ENCODE assay signal across 16 cellular contexts in the genomic region with DNA sequence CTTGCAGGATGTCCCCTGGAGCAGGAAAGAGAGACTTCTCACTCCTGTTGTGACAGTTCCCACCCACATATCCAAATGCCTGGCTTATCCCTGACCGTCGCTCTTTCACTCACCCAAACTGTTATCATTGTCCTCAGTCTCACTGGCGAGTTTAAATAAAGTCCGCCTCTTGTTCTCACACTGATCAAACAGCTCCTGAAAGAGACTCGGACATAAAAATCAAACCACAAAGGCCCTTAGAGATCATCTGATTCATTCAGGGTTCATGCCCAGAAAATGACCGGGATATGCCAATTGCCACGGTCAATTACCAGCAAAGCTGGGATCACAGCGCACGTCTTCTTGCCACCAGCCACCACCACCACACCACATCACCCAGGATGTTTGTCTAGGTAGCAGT. TPM values are rescaled to one million over a fixed set of nuclear protein-coding genes. Genes with fewer than 3 reads are reported as not detected.
A peak's percentile ranks its signal among the peaks of the same experiment; 100 is the strongest.
DNase-seq lines count a peak whose midpoint lies in the region; ATAC-seq and TF ChIP-seq lines count a peak whose summit lies in the region.
"Had no signal": no experiment of that assay in that cellular context is flagged by ENCODE, and none has a peak within 500 bp of the region (broad histone marks: within the 10 kb centered on the region; RNA-seq: fewer than 3 reads in every experiment).

No MANE protein-coding gene starts in this region.

- H3K27me3 ChIP-seq in mesenchymal stem cell (ENCODE audit: control insufficient read depth in 1 of 2, insufficient read depth in 1 of 2, low read length in 2 of 2) = no peaks in the 10 kb centered on the region
- H3K27me3 ChIP-seq in lower lobe of right lung (ENCODE audit: low read depth) = no peaks in the 10 kb centered on the region
- H3K27me3 ChIP-seq: hepatocyte, right atrium auricular region had no signal

- intact Hi-C loops in lower lobe of right lung (cut with DNase I) = no loop called here

- no peak overlapping the region for H4K91ac ChIP-seq in mesenchymal stem cell (ENCODE audit: low read length)

- WGBS in mesenchymal stem cell = 95% methylated on average over 8 of the region's 9 CpGs

- no peak overlapping the region for H3K4me3 Mint-ChIP-seq in stimulated activated naive CD8-positive, alpha-beta T cell treated with anti-CD3 and anti-CD28 coated beads, Interleukin-15, Interleukin-2, amounts not matched to agents 100 ng/mL and 50 ng/mL, for 24 hours
- peak overlapping the region; percentile 77 for H3K4me3 Mint-ChIP-seq in activated T-helper 17 cell treated with anti-CD3 and anti-CD28 coated beads, Interleukin-2, amount 50 U/mL, for 72 hours

- no peaks in the 10 kb centered on the region for H3K9me3 Mint-ChIP-seq in stimulated activated naive CD8-positive, alpha-beta T cell treated with anti-CD3 and anti-CD28 coated beads, Interleukin-15, Interleukin-2, amounts not matched to agents 100 ng/mL and 50 ng/mL, for 24 hours
- no peaks in the 10 kb centered on the region for H3K9me3 Mint-ChIP-seq in activated T-helper 17 cell treated with anti-CD3 and anti-CD28 coated beads, Interleukin-2, amount 50 U/mL, for 72 hours

- no peaks in the 10 kb centered on the region for H3K27me3 Mint-ChIP-seq in stimulated activated naive CD8-positive, alpha-beta T cell treated with anti-CD3 and anti-CD28 coated beads, Interleukin-15, Interleukin-2, amounts not matched to agents 100 ng/mL and 50 ng/mL, for 24 hours
- H3K27me3 Mint-ChIP-seq in activated T-helper 17 cell treated with anti-CD3 and anti-CD28 coated beads, Interleukin-2, amount 50 U/mL, for 72 hours = no peaks in the 10 kb centered on the region

- no peak overlapping the region for H3K23ac ChIP-seq in mesenchymal stem cell (ENCODE audit: low read length in 2 of 2)

- H3K4me1 ChIP-seq in mesenchymal stem cell (ENCODE audit: control insufficient read depth, insufficient read depth, low read depth, low read length) = no peaks in the 10 kb centered on the region
- no peaks in the 10 kb centered on the region for H3K4me1 ChIP-seq in lower lobe of right lung

- H2BK120ac ChIP-seq in mesenchymal stem cell (ENCODE audit: low read depth, low read length) = no peak overlapping the region

- H3K18ac ChIP-seq in mesenchymal stem cell (ENCODE audit: low read depth in 1 of 2, low read length in 2 of 2) = no peak overlapping the region

- H3K27ac ChIP-seq in mesenchymal stem cell (ENCODE audit: low read length, poor library complexity, severe bottlenecking) (no peak overlapping the region), lower lobe of right lung (no peak overlapping the region)
- H3K27ac ChIP-seq: hepatocyte, right atrium auricular region had no signal

- H3K36me3 Mint-ChIP-seq in stimulated activated naive CD8-positive, alpha-beta T cell treated with anti-CD3 and anti-CD28 coated beads, Interleukin-15, Interleukin-2, amounts not matched to agents 100 ng/mL and 50 ng/mL, for 24 hours (ENCODE audit: low read depth) = peaks cover 67% of the 10 kb centered on the region
- peaks cover 98% of the 10 kb centered on the region for H3K36me3 Mint-ChIP-seq in activated T-helper 17 cell treated with anti-CD3 and anti-CD28 coated beads, Interleukin-2, amount 50 U/mL, for 72 hours (ENCODE audit: low read depth)

- no peak overlapping the region for H2AK5ac ChIP-seq in mesenchymal stem cell (ENCODE audit: low read length, severe bottlenecking)

- no peak overlapping the region for H2BK5ac ChIP-seq in mesenchymal stem cell (ENCODE audit: low read depth, low read length, poor library complexity, severe bottlenecking)

- H3K4ac ChIP-seq in mesenchymal stem cell (ENCODE audit: low read depth in 1 of 2, low read length in 2 of 2) = no peak overlapping the region

- no peak overlapping the region for H3K4me2 ChIP-seq in mesenchymal stem cell (ENCODE audit: low read length, poor library complexity, severe bottlenecking)
- H3K4me2 ChIP-seq: hepatocyte had no signal

- H4K8ac ChIP-seq in mesenchymal stem cell (ENCODE audit: low read length) = no peak overlapping the region

- TF ChIP-seq CTCF in lower lobe of right lung (IDR thresholded peaks at IDR 0.05) = no peak

- H2BK12ac ChIP-seq in mesenchymal stem cell (ENCODE audit: low read length in 2 of 2) = no peak overlapping the region

- ATAC-seq in stimulated activated naive CD8-positive, alpha-beta T cell treated with anti-CD3 and anti-CD28 coated beads, Interleukin-15, Interleukin-2, amounts not matched to agents 100 U/mL and 50 U/mL, for 24 hours = no peak
- ATAC-seq in activated T-helper 17 cell treated with anti-CD3 and anti-CD28 coated beads, Interleukin-2, amount 50 U/mL, for 72 hours (replicated peaks) = no peak
- no peak for ATAC-seq in GM21367 (IDR thresholded peaks at IDR 0.05; ENCODE audit: unreplicated experiment)
- no peak for ATAC-seq in lower lobe of right lung
- ATAC-seq: HCT116 had no signal

- H3K4me3 ChIP-seq in mesenchymal stem cell (ENCODE audit: insufficient read depth in 1 of 2, low read depth in 1 of 2, low read length in 2 of 2) (peak overlapping the region in 1 of 2 experiments; percentile 57), lower lobe of right lung (no peak overlapping the region)
- H3K4me3 ChIP-seq: hepatocyte, right atrium auricular region had no signal

- peak overlapping the region; percentile 65 for H3K9ac ChIP-seq in mesenchymal stem cell (ENCODE audit: low read length)

- peak overlapping the region; percentile 3 for H3K27ac Mint-ChIP-seq in stimulated activated naive CD8-positive, alpha-beta T cell treated with anti-CD3 and anti-CD28 coated beads, Interleukin-15, Interleukin-2, amounts not matched to agents 100 ng/mL and 50 ng/mL, for 24 hours
- H3K27ac Mint-ChIP-seq in activated T-helper 17 cell treated with anti-CD3 and anti-CD28 coated beads, Interleukin-2, amount 50 U/mL, for 72 hours = peak overlapping the region; percentile 86

- no peak for DNase-seq in stimulated activated naive CD8-positive, alpha-beta T cell treated with anti-CD3 and anti-CD28 coated beads, Interleukin-15, Interleukin-2, amounts not matched to agents 100 U/mL and 50 U/mL, for 24 hours
- DNase-seq in mesenchymal stem cell = no peak
- DNase-seq in SKM-1 (lab: John Stamatoyannopoulos, UW; ENCODE audit: unreplicated experiment) = no peak
- DNase-seq in ureter (ENCODE audit: low spot score) = no peak
- DNase-seq in lower lobe of right lung = no peak
- DNase-seq: amniotic stem cell; cerebellar nuclear complex; DMS79 treated with DMSO at 0.1 percent for 48 hours; KBM-7; stimulated activated naive CD4-positive, alpha-beta T cell had no signal

- no peak overlapping the region for H2BK15ac ChIP-seq in mesenchymal stem cell (ENCODE audit: low read depth, poor library complexity, severe bottlenecking)

- no peak overlapping the region for H3K14ac ChIP-seq in mesenchymal stem cell (ENCODE audit: low read length in 2 of 2)

- peaks cover 28% of the 10 kb centered on the region for H3K79me1 ChIP-seq in mesenchymal stem cell (replicated peaks; ENCODE audit: low read length, poor library complexity, severe bottlenecking)

- peaks cover 59% of the 10 kb centered on the region for H3K4me1 Mint-ChIP-seq in stimulated activated naive CD8-positive, alpha-beta T cell treated with anti-CD3 and anti-CD28 coated beads, Interleukin-15, Interleukin-2, amounts not matched to agents 100 ng/mL and 50 ng/mL, for 24 hours (ENCODE audit: low read depth)
- H3K4me1 Mint-ChIP-seq in activated T-helper 17 cell treated with anti-CD3 and anti-CD28 coated beads, Interleukin-2, amount 50 U/mL, for 72 hours = peaks cover 37% of the 10 kb centered on the region

- no peak overlapping the region for H2AFZ ChIP-seq in mesenchymal stem cell (ENCODE audit: low read depth, low read length)
- H2AFZ ChIP-seq: hepatocyte had no signal

- peaks cover 97 to 99% of the 10 kb centered on the region in 2 experiments for H3K36me3 ChIP-seq in mesenchymal stem cell (ENCODE audit: control insufficient read depth in 1 of 2, insufficient read depth in 2 of 2, low read depth in 1 of 2, low read length in 2 of 2)
- peaks cover 100% of the 10 kb centered on the region for H3K36me3 ChIP-seq in lower lobe of right lung

- H3K9me3 ChIP-seq in mesenchymal stem cell (ENCODE audit: control insufficient read depth, low read length) = no peaks in the 10 kb centered on the region
- H3K9me3 ChIP-seq in lower lobe of right lung = no peaks in the 10 kb centered on the region
- H3K9me3 ChIP-seq: right atrium auricular region had no signal

RNA-seq across cellular contexts. Expression of gene GGA3, which starts 19.9 kb away (rescaled TPM):
- total RNA-seq in activated T-helper 17 cell treated with anti-CD3 and anti-CD28 coated beads, Interleukin-2, amount 50 U/mL, for 72 hours = 10 to 100 TPM; 63.2 to 71.9 TPM
- 17.0 TPM for polyA plus RNA-seq in mesenchymal stem cell (2013, experiment 1 of 2)
- polyA plus RNA-seq in mesenchymal stem cell (2013, experiment 2 of 2) = 15.9 TPM
- total RNA-seq in ureter (61.4 TPM), lower lobe of right lung (68.6 TPM)

RNA-seq across cellular contexts. Expression of gene MRPS7, which starts 20.2 kb away (rescaled TPM):
- total RNA-seq in activated T-helper 17 cell treated with anti-CD3 and anti-CD28 coated beads, Interleukin-2, amount 50 U/mL, for 72 hours = 10 to 100 TPM; 53.6 to 83.2 TPM
- 36.2 TPM for polyA plus RNA-seq in mesenchymal stem cell (2013, experiment 1 of 2)
- polyA plus RNA-seq in mesenchymal stem cell (2013, experiment 2 of 2) = 36.1 TPM
- total RNA-seq in ureter = 57.0 TPM
- total RNA-seq in lower lobe of right lung = 38.3 TPM

RNA-seq across cellular contexts. Expression of gene MIF4GD, which starts 29.5 kb away (rescaled TPM):
- total RNA-seq in activated T-helper 17 cell treated with anti-CD3 and anti-CD28 coated beads, Interleukin-2, amount 50 U/mL, for 72 hours = 10 to 100 TPM; 23.6 to 31.6 TPM
- 7.0 TPM for polyA plus RNA-seq in mesenchymal stem cell (2013, experiment 1 of 2)
- 7.0 TPM for polyA plus RNA-seq in mesenchymal stem cell (2013, experiment 2 of 2)
- total RNA-seq in ureter (19.9 TPM), lower lobe of right lung (32.1 TPM)

RNA-seq across cellular contexts. Expression of gene NUP85, which starts 36.0 kb away (rescaled TPM):
- total RNA-seq in activated T-helper 17 cell treated with anti-CD3 and anti-CD28 coated beads, Interleukin-2, amount 50 U/mL, for 72 hours = 100 to 1,000 TPM; 143 to 161 TPM
- 24.1 TPM for polyA plus RNA-seq in mesenchymal stem cell (2013, experiment 1 of 2)
- 21.9 TPM for polyA plus RNA-seq in mesenchymal stem cell (2013, experiment 2 of 2)
- total RNA-seq in ureter (88.6 TPM), lower lobe of right lung (66.8 TPM)

RNA-seq across cellular contexts. Expression of gene SLC25A19, which starts 47.7 kb away (rescaled TPM):
- total RNA-seq in activated T-helper 17 cell treated with anti-CD3 and anti-CD28 coated beads, Interleukin-2, amount 50 U/mL, for 72 hours = 100 to 1,000 TPM in 1 of 2 donors, 10 to 100 TPM in 1; 97.4 to 113 TPM
- 5.0 TPM for polyA plus RNA-seq in mesenchymal stem cell (2013, experiment 1 of 2)
- 4.5 TPM for polyA plus RNA-seq in mesenchymal stem cell (2013, experiment 2 of 2)
- 8.8 TPM for total RNA-seq in ureter
- total RNA-seq in lower lobe of right lung = 41.5 TPM
